In genomic region chr9:21966140-21966851, GRCh38 we compare ENCODE assay signal across 1 cellular context.
A peak's percentile ranks its signal among the peaks of the same experiment; 100 is the strongest.
TF ChIP-seq lines count a peak whose summit lies in the region.

No MANE protein-coding gene starts in this region.

TF ChIP-seq in WTC11, 78 proteins besides CTCF, POLR2A, EP300 and RAD21:
- TF ChIP-seq HMGA2 (CRISPR knock-in tag; IDR thresholded peaks at IDR 0.05) (peak; percentile 96), ZNF425 (CRISPR knock-in tag; conservative IDR thresholded peaks at IDR 0.05) (no peak), ZNF416 (CRISPR knock-in tag; IDR thresholded peaks at IDR 0.05) (no peak), OVOL2 (CRISPR knock-in tag; IDR thresholded peaks at IDR 0.05; ENCODE audit: borderline replicate concordance) (no peak), ELF4 (CRISPR knock-in tag; IDR thresholded peaks at IDR 0.05; ENCODE audit: low read depth) (no peak), GRHL2 (CRISPR knock-in tag; IDR thresholded peaks at IDR 0.05; ENCODE audit: insufficient replicate concordance, severe bottlenecking) (no peak)
